ENCODE assay signal across 9 cellular contexts in genomic region chr10:14560274-14560673, GRCh38.
A peak's percentile ranks its signal among the peaks of the same experiment; 100 is the strongest.
DNase-seq lines count a peak whose midpoint lies in the region; ATAC-seq and TF ChIP-seq lines count a peak whose summit lies in the region.
"Had no signal": no experiment of that assay in that cellular context is flagged by ENCODE, and none has a peak within 500 bp of the region (broad histone marks: within the 10 kb centered on the region; RNA-seq: fewer than 3 reads in every experiment).

No MANE protein-coding gene starts in this region.

- H3K36me3 ChIP-seq in heart left ventricle: no peaks in the 10 kb centered on the region
- H3K36me3 ChIP-seq in spleen: no peaks in the 10 kb centered on the region

- peaks cover 81 to 91% of the 10 kb centered on the region in 2 donors for H3K4me1 Mint-ChIP-seq in effector memory CD8-positive, alpha-beta T cell (ENCODE audit: low read depth in 2 of 2)

- no peak for TF ChIP-seq CTCF in heart left ventricle (IDR thresholded peaks at IDR 0.05)
- peak in 6 of 11 experiments; percentile 10 to 78 (median 36) for TF ChIP-seq CTCF in spleen (IDR thresholded peaks at IDR 0.05 in 8 of 11, conservative IDR thresholded peaks at IDR 0.05 in 3 of 11)

- peaks cover 0 to 82% (median 0%) of the 10 kb centered on the region in 12 donors for H3K4me1 ChIP-seq in heart left ventricle
- peaks cover 4% of the 10 kb centered on the region for H3K4me1 ChIP-seq in right cardiac atrium (ENCODE audit: control insufficient read depth, insufficient read depth, low read length)
- peaks cover 43 to 100% (median 93%) of the 10 kb centered on the region in 6 donors for H3K4me1 ChIP-seq in spleen

- H3K4me3 ChIP-seq in heart left ventricle: no peak overlapping the region
- H3K4me3 ChIP-seq in right cardiac atrium (ENCODE audit: low read length): no peak overlapping the region
- H3K4me3 ChIP-seq in spleen: peak overlapping the region in 1 of 8 donors; percentile 55

- H3K9me3 Mint-ChIP-seq in effector memory CD8-positive, alpha-beta T cell: no peaks in the 10 kb centered on the region

- WGBS in heart left ventricle, 4 donors: 85 to 87% (median 87%) methylated on average over 9 of the region's 9 CpGs
- WGBS in right cardiac atrium: 87% methylated on average over 9 of the region's 9 CpGs
- 51 to 76% (median 62%) methylated on average over 9 of the region's 9 CpGs for WGBS in spleen, 5 donors

- peak overlapping the region; percentile 95 to 97 for H3K27ac Mint-ChIP-seq in effector memory CD8-positive, alpha-beta T cell

- H3K36me3 Mint-ChIP-seq in effector memory CD8-positive, alpha-beta T cell (ENCODE audit: insufficient read depth): peaks cover 76% of the 10 kb centered on the region

- no peaks in the 10 kb centered on the region for H3K27me3 Mint-ChIP-seq in effector memory CD8-positive, alpha-beta T cell

- TF ChIP-seq POLR2A in heart left ventricle (IDR thresholded peaks at IDR 0.05) (no peak), spleen (IDR thresholded peaks at IDR 0.05) (no peak)

- ATAC-seq in heart left ventricle: peak in 3 of 4 donors; percentile 42 to 49 (median 44)
- no peak for ATAC-seq in right cardiac atrium
- peak; percentile 36 for ATAC-seq in effector memory CD8-positive, alpha-beta T cell (replicated peaks)
- ATAC-seq in GM21360 (IDR thresholded peaks at IDR 0.05; ENCODE audit: unreplicated experiment): no peak

- DNase-seq in heart left ventricle: no peak
- no peak for DNase-seq in right cardiac atrium
- peak; percentile 28 for DNase-seq in UCSD-AML1 (lab: John Stamatoyannopoulos, UW; ENCODE audit: unreplicated experiment)
- peak; percentile 36 to 51 (median 50) for DNase-seq in effector memory CD8-positive, alpha-beta T cell
- DNase-seq in spleen: peak; percentile 85
- DNase-seq in activated gamma-delta T cell (lab: John Stamatoyannopoulos, UW): no peak
- no peak for DNase-seq in NCI-H2107 (lab: John Stamatoyannopoulos, UW)
- DNase-seq: DND-41 had no signal

- H3K27me3 ChIP-seq in heart left ventricle (no peaks in the 10 kb centered on the region), right cardiac atrium (ENCODE audit: control insufficient read depth, insufficient read depth) (no peaks in the 10 kb centered on the region), spleen (replicated peaks in 1 of 7) (no peaks in the 10 kb centered on the region)

- peak overlapping the region in 1 of 12 donors; percentile 82 for H3K27ac ChIP-seq in heart left ventricle
- H3K27ac ChIP-seq in right cardiac atrium (ENCODE audit: low read length): no peak overlapping the region
- H3K27ac ChIP-seq in spleen: peak overlapping the region in 7 of 8 donors; percentile 53 to 93 (median 78)

- no peaks in the 10 kb centered on the region for H3K9me3 ChIP-seq in heart left ventricle
- H3K9me3 ChIP-seq in right cardiac atrium (ENCODE audit: control insufficient read depth, low read length): no peaks in the 10 kb centered on the region
- H3K9me3 ChIP-seq in spleen: no peaks in the 10 kb centered on the region

- peak overlapping the region; percentile 78 to 81 for H3K4me3 Mint-ChIP-seq in effector memory CD8-positive, alpha-beta T cell

- intact Hi-C loops in heart left ventricle (cut with DNase I): no loop called here
- intact Hi-C loops in right cardiac atrium (cut with DNase I): no loop called here
- intact Hi-C loops in spleen (cut with DNase I; ENCODE audit: low total_unique reads): no loop called here

Comparison
In these comparisons a context has a peak if more than half of its experiments do, and no peak if none do; other contexts are left out.
1. ATAC-seq: peak in heart left ventricle (3 of 4) and effector memory CD8-positive, alpha-beta T cell (single experiment); none in right cardiac atrium (0 of 2) and GM21360 (single experiment).
2. DNase-seq: peak in UCSD-AML1 (single experiment), effector memory CD8-positive, alpha-beta T cell (3 of 3) and spleen (single experiment); none in heart left ventricle (0 of 5), right cardiac atrium (0 of 3), activated gamma-delta T cell (single experiment) and NCI-H2107 (single experiment).
3. CTCF ChIP-seq: peak in spleen (6 of 11); none in heart left ventricle (0 of 12).